In the genomic region with DNA sequence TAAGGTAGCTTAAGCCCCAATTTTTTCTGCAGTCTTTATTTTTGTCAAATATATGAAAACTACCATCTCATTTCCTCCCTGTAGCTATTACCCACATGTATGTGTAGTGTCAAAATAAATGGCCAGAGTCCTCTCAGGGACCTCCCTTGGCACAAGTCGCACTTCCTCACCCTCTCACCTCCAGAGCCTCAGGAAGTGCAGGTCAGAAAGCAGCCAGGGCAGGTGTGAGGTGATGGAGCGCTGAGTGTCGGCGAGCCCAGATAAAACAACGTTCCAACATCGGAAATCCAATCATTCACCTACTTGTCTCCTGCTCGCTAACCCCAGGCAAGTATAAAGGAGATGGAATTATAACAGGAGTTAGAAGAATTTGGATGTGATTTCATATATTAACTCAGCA, we compare ENCODE assay signal across 38 cellular contexts.
"Had no signal": no experiment of that assay in that cellular context is flagged by ENCODE, and none has a peak within 500 bp of the region (broad histone marks: within the 10 kb centered on the region; RNA-seq: fewer than 3 reads in every experiment).

No MANE protein-coding gene starts in this region.

- H3K9me3 ChIP-seq: adrenal gland, ascending aorta, body of pancreas, breast epithelium had no signal

- H3K4me1 Mint-ChIP-seq: activated naive CD4-positive, alpha-beta T cell treated with anti-CD3 and anti-CD28 coated beads, Interleukin-2, amount 10 ng/mL, durations not matched to agents 7 days and 5 days; activated naive CD4-positive, alpha-beta T cell treated with anti-CD3 and anti-CD28 coated beads, Interleukin-2, amount 50 U/mL, for 24 hours; activated naive CD8-positive, alpha-beta T cell treated with anti-CD3 and anti-CD28 coated beads for 36 hours; activated naive CD8-positive, alpha-beta T cell treated with anti-CD3 and anti-CD28 coated beads, Interleukin-2, amount 10 ng/mL, durations not matched to agents 7 days and 5 days; activated naive CD8-positive, alpha-beta T cell treated with anti-CD3 and anti-CD28 coated beads, Interleukin-2, amount 50 U/mL, for 24 hours; activated T-helper 17 cell treated with anti-CD3 and anti-CD28 coated beads, Interleukin-2, amount 50 U/mL, for 72 hours; central memory CD8-positive, alpha-beta T cell had no signal

- H3K27ac Mint-ChIP-seq: activated naive CD4-positive, alpha-beta T cell treated with anti-CD3 and anti-CD28 coated beads for 36 hours; activated naive CD4-positive, alpha-beta T cell treated with anti-CD3 and anti-CD28 coated beads, Interleukin-2, amount 10 ng/mL, durations not matched to agents 7 days and 5 days; activated naive CD4-positive, alpha-beta T cell treated with anti-CD3 and anti-CD28 coated beads, Interleukin-2, amount 50 U/mL, for 24 hours; activated naive CD4-positive, alpha-beta T cell treated with anti-CD3 and anti-CD28 coated beads, Interleukin-2, amount 50 U/mL, for 72 hours; activated naive CD8-positive, alpha-beta T cell; activated naive CD8-positive, alpha-beta T cell treated with anti-CD3 and anti-CD28 coated beads for 36 hours; activated naive CD8-positive, alpha-beta T cell treated with anti-CD3 and anti-CD28 coated beads, Interleukin-2, amount 10 ng/mL, durations not matched to agents 7 days and 5 days; activated naive CD8-positive, alpha-beta T cell treated with anti-CD3 and anti-CD28 coated beads, Interleukin-2, amount 50 U/mL, for 24 hours; activated T-cell treated with anti-CD3 and anti-CD28 coated beads, Interleukin-2, amount 50 U/mL, for 24 hours; activated T-cell treated with anti-CD3 and anti-CD28 coated beads, Interleukin-2, amount 50 U/mL, for 72 hours; activated T-helper 1 cell treated with anti-CD3 and anti-CD28 coated beads, Interleukin-12 subunit alpha, Interleukin-12 subunit beta, Interleukin-2, Interleukin-4 antibody, amounts not matched to agents 30 ng/mL and 10 ng/mL and 1 ng/mL, durations not matched to agents 14 hours and 24 hours and 36 hours; activated T-helper 17 cell treated with anti-CD3 and anti-CD28 coated beads, Interleukin-2, amount 50 U/mL, for 72 hours; activated T-helper 2 cell treated with anti-CD3 and anti-CD28 coated beads, Interferon-gamma antibody, Interleukin-2, Interleukin-4, amounts not matched to agents 10 μg/mL and 5 μg/mL and 100 μg/mL, durations not matched to agents 14 hours and 24 hours and 36 hours; brain had no signal

- H3K27me3 Mint-ChIP-seq: activated naive CD8-positive, alpha-beta T cell treated with anti-CD3 and anti-CD28 coated beads for 36 hours; activated naive CD8-positive, alpha-beta T cell treated with anti-CD3 and anti-CD28 coated beads, Interleukin-2, amount 10 ng/mL, durations not matched to agents 7 days and 5 days; activated naive CD8-positive, alpha-beta T cell treated with anti-CD3 and anti-CD28 coated beads, Interleukin-2, amount 50 U/mL, for 24 hours; activated T-cell treated with anti-CD3 and anti-CD28 coated beads, Interleukin-2, amount 50 U/mL, for 24 hours; central memory CD8-positive, alpha-beta T cell had no signal

- H3K4me1 ChIP-seq: adrenal gland, body of pancreas, breast epithelium had no signal

- H3K9me3 Mint-ChIP-seq: activated naive CD4-positive, alpha-beta T cell treated with anti-CD3 and anti-CD28 coated beads for 36 hours; activated naive CD4-positive, alpha-beta T cell treated with anti-CD3 and anti-CD28 coated beads, Interleukin-2, amount 10 ng/mL, durations not matched to agents 7 days and 5 days; activated naive CD4-positive, alpha-beta T cell treated with anti-CD3 and anti-CD28 coated beads, Interleukin-2, amount 50 U/mL, for 24 hours; activated naive CD4-positive, alpha-beta T cell treated with anti-CD3 and anti-CD28 coated beads, Interleukin-2, amount 50 U/mL, for 72 hours; activated naive CD8-positive, alpha-beta T cell treated with anti-CD3 and anti-CD28 coated beads for 36 hours; activated naive CD8-positive, alpha-beta T cell treated with anti-CD3 and anti-CD28 coated beads, Interleukin-2, amount 10 ng/mL, durations not matched to agents 7 days and 5 days; activated naive CD8-positive, alpha-beta T cell treated with anti-CD3 and anti-CD28 coated beads, Interleukin-2, amount 50 U/mL, for 24 hours; activated T-cell treated with anti-CD3 and anti-CD28 coated beads, Interleukin-2, amount 50 U/mL, for 24 hours; activated T-cell treated with anti-CD3 and anti-CD28 coated beads, Interleukin-2, amount 50 U/mL, for 4 hours; activated T-cell treated with anti-CD3 and anti-CD28 coated beads, Interleukin-2, amount 50 U/mL, for 72 hours; activated T-helper 1 cell treated with anti-CD3 and anti-CD28 coated beads, Interleukin-12 subunit alpha, Interleukin-12 subunit beta, Interleukin-2, Interleukin-4 antibody, amounts not matched to agents 30 ng/mL and 10 ng/mL and 1 ng/mL, durations not matched to agents 14 hours and 24 hours and 36 hours; activated T-helper 17 cell treated with anti-CD3 and anti-CD28 coated beads, Interleukin-2, amount 50 U/mL, for 72 hours; activated T-helper 2 cell treated with anti-CD3 and anti-CD28 coated beads, Interferon-gamma antibody, Interleukin-2, Interleukin-4, amounts not matched to agents 10 μg/mL and 5 μg/mL and 100 μg/mL, durations not matched to agents 14 hours and 24 hours and 36 hours; central memory CD8-positive, alpha-beta T cell had no signal

- H3K27me3 ChIP-seq: adrenal gland, ascending aorta, brain microvascular endothelial cell had no signal

- H3K27ac ChIP-seq: adrenal gland, ascending aorta, body of pancreas, brain microvascular endothelial cell, breast epithelium, cardiac muscle cell had no signal

- DNase-seq: activated effector memory CD4-positive, alpha-beta T cell treated with anti-CD3 and anti-CD28 coated beads, Interleukin-2, amount 50 U/mL, for 16 hours; activated effector memory CD4-positive, alpha-beta T cell treated with Interleukin-2 at 50 U/mL for 16 hours; activated gamma-delta T cell; activated gamma-delta T cell treated with Interleukin-2 at 50 U/mL for 16 hours; activated naive CD4-positive, alpha-beta T cell; activated naive CD4-positive, alpha-beta T cell treated with anti-CD3 and anti-CD28 coated beads for 36 hours; activated naive CD4-positive, alpha-beta T cell treated with anti-CD3 and anti-CD28 coated beads, Interleukin-2, amount 10 ng/mL, durations not matched to agents 7 days and 5 days; activated naive CD4-positive, alpha-beta T cell treated with anti-CD3 and anti-CD28 coated beads, Interleukin-2, amount 50 U/mL, for 16 hours; activated naive CD4-positive, alpha-beta T cell treated with Interleukin-2 at 50 U/mL for 16 hours; activated naive CD8-positive, alpha-beta T cell treated with anti-CD3 and anti-CD28 coated beads for 36 hours; activated naive CD8-positive, alpha-beta T cell treated with anti-CD3 and anti-CD28 coated beads, Interleukin-2, amount 10 ng/mL, durations not matched to agents 7 days and 5 days; activated naive CD8-positive, alpha-beta T cell treated with anti-CD3 and anti-CD28 coated beads, Interleukin-2, amount 50 U/mL, for 24 hours; activated T-cell treated with anti-CD3 and anti-CD28 coated beads, Interleukin-2, amount 50 U/mL, for 1 hour; activated T-cell treated with anti-CD3 and anti-CD28 coated beads, Interleukin-2, amount 50 U/mL, for 24 hours; activated T-cell treated with anti-CD3 and anti-CD28 coated beads, Interleukin-2, amount 50 U/mL, for 4 hours; activated T-cell treated with anti-CD3 and anti-CD28 coated beads, Interleukin-2, amount 50 U/mL, for 48 hours; activated T-cell treated with anti-CD3 and anti-CD28 coated beads, Interleukin-2, amount 50 U/mL, for 72 hours; adrenal gland; amniotic stem cell; amygdala; anterior cingulate cortex; aorta; body of pancreas; brain microvascular endothelial cell; caudate nucleus; central memory CD4-positive, alpha-beta T cell; cerebellar nuclear complex had no signal

- H3K36me3 Mint-ChIP-seq: activated naive CD4-positive, alpha-beta T cell treated with anti-CD3 and anti-CD28 coated beads, Interleukin-2, amount 10 ng/mL, durations not matched to agents 7 days and 5 days; activated naive CD4-positive, alpha-beta T cell treated with anti-CD3 and anti-CD28 coated beads, Interleukin-2, amount 50 U/mL, for 24 hours; activated naive CD4-positive, alpha-beta T cell treated with anti-CD3 and anti-CD28 coated beads, Interleukin-2, amount 50 U/mL, for 72 hours; activated naive CD8-positive, alpha-beta T cell; activated naive CD8-positive, alpha-beta T cell treated with anti-CD3 and anti-CD28 coated beads for 36 hours; activated naive CD8-positive, alpha-beta T cell treated with anti-CD3 and anti-CD28 coated beads, Interleukin-2, amount 10 ng/mL, durations not matched to agents 7 days and 5 days; brain had no signal

- H3K4me3 ChIP-seq: adrenal gland, ascending aorta, body of pancreas, breast epithelium, cardiac muscle cell had no signal

- H3K36me3 ChIP-seq: adrenal gland, brain microvascular endothelial cell, breast epithelium, cardiac muscle cell had no signal

- H3K4me3 Mint-ChIP-seq: activated naive CD4-positive, alpha-beta T cell treated with anti-CD3 and anti-CD28 coated beads for 36 hours; activated naive CD4-positive, alpha-beta T cell treated with anti-CD3 and anti-CD28 coated beads, Interleukin-2, amount 10 ng/mL, durations not matched to agents 7 days and 5 days; activated naive CD4-positive, alpha-beta T cell treated with anti-CD3 and anti-CD28 coated beads, Interleukin-2, amount 50 U/mL, for 24 hours; activated naive CD8-positive, alpha-beta T cell; activated naive CD8-positive, alpha-beta T cell treated with anti-CD3 and anti-CD28 coated beads for 36 hours; activated naive CD8-positive, alpha-beta T cell treated with anti-CD3 and anti-CD28 coated beads, Interleukin-2, amount 10 ng/mL, durations not matched to agents 7 days and 5 days; activated naive CD8-positive, alpha-beta T cell treated with anti-CD3 and anti-CD28 coated beads, Interleukin-2, amount 50 U/mL, for 24 hours; activated T-cell treated with anti-CD3 and anti-CD28 coated beads, Interleukin-2, amount 50 U/mL, for 24 hours; activated T-cell treated with anti-CD3 and anti-CD28 coated beads, Interleukin-2, amount 50 U/mL, for 4 hours; activated T-cell treated with anti-CD3 and anti-CD28 coated beads, Interleukin-2, amount 50 U/mL, for 72 hours; activated T-helper 1 cell treated with anti-CD3 and anti-CD28 coated beads, Interleukin-12 subunit alpha, Interleukin-12 subunit beta, Interleukin-2, Interleukin-4 antibody, amounts not matched to agents 30 ng/mL and 10 ng/mL and 1 ng/mL, durations not matched to agents 14 hours and 24 hours and 36 hours; activated T-helper 17 cell treated with anti-CD3 and anti-CD28 coated beads, Interleukin-2, amount 50 U/mL, for 72 hours; brain; central memory CD8-positive, alpha-beta T cell had no signal

- ATAC-seq: activated naive CD4-positive, alpha-beta T cell treated with anti-CD3 and anti-CD28 coated beads, Interleukin-2, amount 50 U/mL, for 72 hours; activated naive CD8-positive, alpha-beta T cell treated with anti-CD3 and anti-CD28 coated beads, Interleukin-2, amount 50 U/mL, for 24 hours; activated T-cell treated with anti-CD3 and anti-CD28 coated beads, Interleukin-2, amount 50 U/mL, for 4 hours; activated T-cell treated with anti-CD3 and anti-CD28 coated beads, Interleukin-2, amount 50 U/mL, for 72 hours; activated T-helper 17 cell treated with anti-CD3 and anti-CD28 coated beads, Interleukin-2, amount 50 U/mL, for 72 hours; body of pancreas had no signal
